In the genomic region with DNA sequence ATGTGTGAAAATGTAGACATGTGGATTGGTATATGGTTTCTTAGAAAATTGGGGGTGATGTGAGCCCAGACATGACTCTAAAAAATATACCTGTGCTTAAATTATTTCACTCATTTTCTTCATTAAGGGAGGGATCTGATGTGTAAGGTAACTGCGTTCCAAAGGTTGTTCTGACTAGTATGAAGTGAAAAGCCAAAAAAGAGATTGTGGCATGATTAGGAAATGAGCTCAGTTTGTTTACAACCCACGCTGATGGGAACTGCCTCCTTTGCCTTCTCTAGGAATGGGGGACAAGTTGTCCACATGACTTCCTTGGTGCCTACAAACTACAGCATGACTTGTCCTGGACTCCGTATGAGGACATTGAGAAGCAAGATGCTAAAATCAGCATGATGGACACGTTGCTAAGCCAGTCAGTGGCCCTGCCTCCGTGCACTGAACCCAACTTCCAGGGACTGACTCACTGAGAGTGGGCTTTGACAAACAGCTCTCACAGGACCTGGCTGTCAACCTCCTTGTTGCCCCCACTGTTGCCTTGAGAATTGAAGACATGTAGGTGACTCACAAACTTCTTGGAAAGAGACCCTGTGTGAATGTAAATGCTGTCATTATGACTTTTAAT, we compare ENCODE assay signal across 35 cellular contexts. TPM values are rescaled to one million over a fixed set of nuclear protein-coding genes. Genes with fewer than 3 reads are reported as not detected.
"Had no signal": no experiment of that assay in that cellular context is flagged by ENCODE, and none has a peak within 500 bp of the region (broad histone marks: within the 10 kb centered on the region; RNA-seq: fewer than 3 reads in every experiment).

No MANE protein-coding gene starts in this region.

- H2AFZ ChIP-seq: neural progenitor cell had no signal

- FAIRE-seq: endometrium, frontal cortex, urothelium cell line had no signal

- H3K4me2 ChIP-seq: neural progenitor cell, SK-N-SH had no signal

- ATAC-seq: activated naive CD4-positive, alpha-beta T cell treated with anti-CD3 and anti-CD28 coated beads, Interleukin-2, amount 50 U/mL, for 72 hours; body of pancreas; left cardiac atrium; naive thymus-derived CD8-positive, alpha-beta T cell; right cardiac atrium had no signal

- H3K36me3 ChIP-seq: neural progenitor cell had no signal

- H3K27ac ChIP-seq: adrenal gland, body of pancreas, colonic mucosa, epithelial cell of prostate, esophagus squamous epithelium, neural progenitor cell, spleen, thoracic aorta had no signal

- DNase-seq: activated CD4-positive, alpha-beta T cell treated with anti-CD3 and anti-CD28 coated beads for 1 hour; activated CD4-positive, alpha-beta T cell treated with anti-CD3 and anti-CD28 coated beads, Interleukin-2, amount 10 ng/mL, durations not matched to agents 7 days and 5 days; activated CD8-positive, alpha-beta memory T cell treated with anti-CD3 and anti-CD28 coated beads for 24 hours; activated naive CD4-positive, alpha-beta T cell; adrenal gland; aorta; body of pancreas; cerebellar nuclear complex; colonic mucosa; effector CD8-positive, alpha-beta T cell; esophagus squamous epithelium; islet precursor cell; left cardiac atrium; midbrain; naive thymus-derived CD8-positive, alpha-beta T cell; posterior cingulate gyrus; right cardiac atrium; SK-N-SH; spleen; stimulated activated CD4-positive, alpha-beta T cell treated with anti-CD3 and anti-CD28 coated beads, Interleukin-2, amount 100 ng/mL, for 48 hours; SW 1271; T1000; trophoblast cell had no signal

- H3K9me3 Mint-ChIP-seq: activated CD4-positive, alpha-beta T cell treated with anti-CD3 and anti-CD28 coated beads, Interleukin-2, amount 10 ng/mL, durations not matched to agents 7 days and 5 days; activated naive CD4-positive, alpha-beta T cell treated with anti-CD3 and anti-CD28 coated beads, Interleukin-2, amount 50 U/mL, for 72 hours; naive thymus-derived CD8-positive, alpha-beta T cell; neural progenitor cell; stimulated activated naive CD8-positive, alpha-beta T cell treated with anti-CD3 and anti-CD28 coated beads, Interleukin-15, Interleukin-2, amounts not matched to agents 100 ng/mL and 50 ng/mL, for 24 hours; T-helper 1 cell treated with Interleukin-12 subunit alpha and Interleukin-12 subunit beta and Interleukin-4 antibody, amounts not matched to agents 30 μg/mL and 1 μg/mL, for 36 hours had no signal

- H3K27me3 ChIP-seq: adrenal gland, body of pancreas, colonic mucosa, esophagus squamous epithelium, neural progenitor cell, spleen had no signal

- H3K4me3 ChIP-seq: adrenal gland, body of pancreas, colonic mucosa, esophagus squamous epithelium, neural progenitor cell, spleen, thoracic aorta had no signal

- H3K27ac Mint-ChIP-seq: activated CD4-positive, alpha-beta T cell treated with anti-CD3 and anti-CD28 coated beads, Interleukin-2, amount 10 ng/mL, durations not matched to agents 7 days and 5 days; activated naive CD4-positive, alpha-beta T cell treated with anti-CD3 and anti-CD28 coated beads, Interleukin-2, amount 50 U/mL, for 72 hours; neural progenitor cell; stimulated activated naive CD8-positive, alpha-beta T cell treated with anti-CD3 and anti-CD28 coated beads, Interleukin-15, Interleukin-2, amounts not matched to agents 100 ng/mL and 50 ng/mL, for 24 hours; T-helper 1 cell treated with Interleukin-12 subunit alpha and Interleukin-12 subunit beta and Interleukin-4 antibody, amounts not matched to agents 30 μg/mL and 1 μg/mL, for 36 hours had no signal

- H3K4me3 Mint-ChIP-seq: activated CD4-positive, alpha-beta T cell treated with anti-CD3 and anti-CD28 coated beads, Interleukin-2, amount 10 ng/mL, durations not matched to agents 7 days and 5 days; naive thymus-derived CD8-positive, alpha-beta T cell; neural progenitor cell; stimulated activated naive CD8-positive, alpha-beta T cell treated with anti-CD3 and anti-CD28 coated beads, Interleukin-15, Interleukin-2, amounts not matched to agents 100 ng/mL and 50 ng/mL, for 24 hours; T-helper 1 cell treated with Interleukin-12 subunit alpha and Interleukin-12 subunit beta and Interleukin-4 antibody, amounts not matched to agents 30 μg/mL and 1 μg/mL, for 36 hours had no signal

- H3K9ac ChIP-seq: neural progenitor cell, SK-N-SH had no signal

- H3K9me3 ChIP-seq: adrenal gland, body of pancreas, colonic mucosa, esophagus squamous epithelium, SK-N-SH, spleen, thoracic aorta had no signal

- H3K4me1 ChIP-seq: body of pancreas, colonic mucosa, esophagus squamous epithelium, neural progenitor cell had no signal

- H3K27me3 Mint-ChIP-seq: activated CD4-positive, alpha-beta T cell treated with anti-CD3 and anti-CD28 coated beads, Interleukin-2, amount 10 ng/mL, durations not matched to agents 7 days and 5 days; naive thymus-derived CD8-positive, alpha-beta T cell; stimulated activated naive CD8-positive, alpha-beta T cell treated with anti-CD3 and anti-CD28 coated beads, Interleukin-15, Interleukin-2, amounts not matched to agents 100 ng/mL and 50 ng/mL, for 24 hours had no signal

RNA-seq across cellular contexts. Expression of a gene that starts 9.8 kb away (rescaled TPM):
- total RNA-seq: body of pancreas, dermis microvascular lymphatic vessel endothelial cell, esophagus squamous epithelium had no signal
- polyA plus RNA-seq: aorta, right cardiac atrium had no signal

RNA-seq across cellular contexts. Expression of a gene that starts 35.0 kb away (rescaled TPM):
- total RNA-seq: activated CD4-positive, alpha-beta T cell treated with anti-CD3 and anti-CD28 coated beads, Interleukin-2, amount 10 ng/mL, durations not matched to agents 7 days and 5 days; activated naive CD4-positive, alpha-beta T cell treated with anti-CD3 and anti-CD28 coated beads, Interleukin-2, amount 50 U/mL, for 72 hours; body of pancreas; colonic mucosa; dermis microvascular lymphatic vessel endothelial cell; frontal cortex; left cardiac atrium; naive thymus-derived CD8-positive, alpha-beta T cell; omental fat pad; right cardiac atrium; subcutaneous adipose tissue had no signal
- polyA plus RNA-seq: aorta; naive thymus-derived CD8-positive, alpha-beta T cell; SK-N-SH had no signal
